14 cellular contexts compared by ENCODE assay signal in genomic region chr3:125032683-125033082, GRCh38. TPM values are rescaled to one million over a fixed set of nuclear protein-coding genes. Genes with fewer than 3 reads are reported as not detected.
DNase-seq lines count a peak whose midpoint lies in the region; TF ChIP-seq lines count a peak whose summit lies in the region.
"Had no signal": no experiment of that assay in that cellular context is flagged by ENCODE, and none has a peak within 500 bp of the region (broad histone marks: within the 10 kb centered on the region; RNA-seq: fewer than 3 reads in every experiment).

No MANE protein-coding gene starts in this region.

- H3K9me3 Mint-ChIP-seq in mesothelial cell of epicardium = peaks cover 17% of the 10 kb centered on the region

- H3K9me3 ChIP-seq in Karpas-422 (ENCODE audit: low read length) (no peaks in the 10 kb centered on the region), esophagus muscularis mucosa (no peaks in the 10 kb centered on the region), subcutaneous abdominal adipose tissue (ENCODE audit: control insufficient read depth in 5 of 5, low read length in 5 of 5) (peaks cover 0 to 6% (median 3%) of the 10 kb centered on the region in 5 donors)

- TF ChIP-seq POLR2A in esophagus muscularis mucosa (IDR thresholded peaks at IDR 0.05; ENCODE audit: low read depth) = no peak

- H3K27ac ChIP-seq in Karpas-422 (ENCODE audit: low read length) (peak overlapping the region; percentile 63), esophagus muscularis mucosa (replicated peaks in 1 of 4) (peak overlapping the region; percentile 12 to 36 (median 23)), subcutaneous abdominal adipose tissue (ENCODE audit: low read depth, low read length) (peak overlapping the region; percentile 24)
- H3K27ac ChIP-seq: brain microvascular endothelial cell had no signal

- peak overlapping the region; percentile 17 for H3K9ac ChIP-seq in Karpas-422 (ENCODE audit: low read length)
- H3K9ac ChIP-seq in subcutaneous abdominal adipose tissue (ENCODE audit: low read length in 5 of 5) = no peak overlapping the region

- WGBS in esophagus muscularis mucosa = 82% methylated on average over 3 of the region's 3 CpGs

- H3K4me3 Mint-ChIP-seq in mesothelial cell of epicardium = no peak overlapping the region
- H3K4me3 Mint-ChIP-seq: B cell; naive thymus-derived CD8-positive, alpha-beta T cell had no signal

- no peak for TF ChIP-seq EP300 in esophagus muscularis mucosa (IDR thresholded peaks at IDR 0.05)

- peaks cover 1% of the 10 kb centered on the region for H3K4me1 Mint-ChIP-seq in mesothelial cell of epicardium

- no peak overlapping the region for H2AFZ ChIP-seq in Karpas-422 (ENCODE audit: low read length)

- no peak overlapping the region for H3K27ac Mint-ChIP-seq in mesothelial cell of epicardium
- H3K27ac Mint-ChIP-seq: B cell had no signal

- H4K20me1 ChIP-seq in Karpas-422 (ENCODE audit: insufficient read depth, low read depth, low read length) = no peaks in the 10 kb centered on the region; the same call in 1 of the 2 replicates

- H3K4me2 ChIP-seq in Karpas-422 (ENCODE audit: low read depth, low read length, poor library complexity, severe bottlenecking) = no peak overlapping the region

- H3K4me1 ChIP-seq in Karpas-422 (ENCODE audit: low read length) (peaks cover 80% of the 10 kb centered on the region), esophagus muscularis mucosa (peaks cover 24 to 49% (median 30%) of the 10 kb centered on the region in 4 donors), subcutaneous abdominal adipose tissue (ENCODE audit: control insufficient read depth in 5 of 5, insufficient read depth in 5 of 5, low read length in 5 of 5) (peaks cover 0 to 27% (median 6%) of the 10 kb centered on the region in 5 donors)

- TF ChIP-seq CTCF in esophagus muscularis mucosa (IDR thresholded peaks at IDR 0.05) (no peak), mesothelial cell of epicardium (IDR thresholded peaks at IDR 0.05; ENCODE audit: unreplicated experiment) (no peak)

- peaks cover 47% of the 10 kb centered on the region for H3K36me3 ChIP-seq in Karpas-422 (ENCODE audit: insufficient read depth, low read length)
- H3K36me3 ChIP-seq in esophagus muscularis mucosa = peaks cover 5 to 17% (median 17%) of the 10 kb centered on the region in 4 donors
- peaks cover 3 to 17% (median 16%) of the 10 kb centered on the region in 5 donors for H3K36me3 ChIP-seq in subcutaneous abdominal adipose tissue (ENCODE audit: control insufficient read depth in 5 of 5, insufficient read depth in 5 of 5, low read length in 5 of 5)

- H3K4me3 ChIP-seq in Karpas-422 (ENCODE audit: low read length) (no peak overlapping the region), esophagus muscularis mucosa (no peak overlapping the region), subcutaneous abdominal adipose tissue (ENCODE audit: low read depth in 1 of 5, low read length in 5 of 5) (peak overlapping the region in 1 of 5 donors; percentile 5)

- H3K79me2 ChIP-seq in Karpas-422 (ENCODE audit: low read length) = peaks cover 99% of the 10 kb centered on the region

- no peaks in the 10 kb centered on the region for H3K27me3 Mint-ChIP-seq in mesothelial cell of epicardium (ENCODE audit: low read depth)
- H3K27me3 Mint-ChIP-seq: B cell had no signal

- no peaks in the 10 kb centered on the region for H3K9me2 ChIP-seq in Karpas-422 (replicated peaks; ENCODE audit: insufficient read depth, low read length)

- intact Hi-C loops in esophagus muscularis mucosa (cut with DNase I) = no loop called here

- no peaks in the 10 kb centered on the region for H3K27me3 ChIP-seq in Karpas-422 (ENCODE audit: low read length)
- H3K27me3 ChIP-seq in esophagus muscularis mucosa = no peaks in the 10 kb centered on the region
- no peaks in the 10 kb centered on the region for H3K27me3 ChIP-seq in subcutaneous abdominal adipose tissue (ENCODE audit: control insufficient read depth in 5 of 5, insufficient read depth in 4 of 5, low read length in 5 of 5)
- H3K27me3 ChIP-seq: brain microvascular endothelial cell had no signal

- peaks cover 9% of the 10 kb centered on the region for H3K36me3 Mint-ChIP-seq in mesothelial cell of epicardium

- DNase-seq in Karpas-422 (no peak), esophagus muscularis mucosa (ENCODE audit: extremely low spot score) (no peak), myocyte (ENCODE audit: low read depth) (peak; percentile 31), mesothelial cell of epicardium (ENCODE audit: low spot score in 2 of 2, unreplicated experiment in 2 of 2) (no peak), NCI-H2227 treated with DMSO at 0.1 percent for 48 hours (lab: John Stamatoyannopoulos, UW) (no peak)
- no peak for DNase-seq in activated CD4-positive, alpha-beta T cell treated with anti-CD3 and anti-CD28 coated beads for 48 hours
- DNase-seq: activated naive CD4-positive, alpha-beta T cell treated with anti-CD3 and anti-CD28 coated beads, Interleukin-2, amount 50 U/mL, for 16 hours; brain microvascular endothelial cell; GF-D8; HCEC 1CT; naive thymus-derived CD8-positive, alpha-beta T cell; NCI-H187 had no signal

RNA-seq across cellular contexts. Expression of gene HEG1, which starts 23.1 kb away (rescaled TPM):
- total RNA-seq in Karpas-422 (2014; rRNA removed; shearing (Covaris generic); ENCODE audit: low replicate concordance) = 57.3 and 57.9 TPM in 2 replicates
- total RNA-seq in esophagus muscularis mucosa (10 to 100 TPM; 47.8 to 91.7 (median 76.8) TPM), myocyte (26.1 and 32.4 TPM in 2 replicates), mesothelial cell of epicardium (12.8 to 14.4 TPM (median 13.8 TPM) in 3 replicates)
- polyA plus RNA-seq in myocyte (2012) = 44.7 TPM
